ENCODE assay signal across 8 cellular contexts in genomic region chr5:31824886-31825774, GRCh38.
DNase-seq lines count a peak whose midpoint lies in the region; ATAC-seq, FAIRE-seq and TF ChIP-seq lines count a peak whose summit lies in the region.

No MANE protein-coding gene starts in this region.

- peak; percentile 25 for DNase-seq in AG09309 (ENCODE audit: low read depth)
- peak; percentile 67 for DNase-seq in NB4 (ENCODE audit: low read depth)
- DNase-seq in SKM-1 treated with dmso at 0.1 percent for 144 hours (lab: John Stamatoyannopoulos, UW; ENCODE audit: unreplicated experiment): peak; percentile 32
- peak; percentile 30 for DNase-seq in brain pericyte (ENCODE audit: low read depth, low spot score)
- peak; percentile 22 to 30 for DNase-seq in stimulated activated CD4-positive, alpha-beta T cell treated with anti-CD3 and anti-CD28 coated beads, Interleukin-2, amount 100 ng/mL, for 24 hours

- FAIRE-seq in islet of Langerhans (lab: Jason Lieb, UNC): peak; percentile 97

- ATAC-seq in GM18867 (IDR thresholded peaks at IDR 0.05; ENCODE audit: unreplicated experiment) (peak; percentile 62), GM21723 (IDR thresholded peaks at IDR 0.05; ENCODE audit: unreplicated experiment) (no peak)

- no peak for TF ChIP-seq POLR2A in NB4 (IDR thresholded peaks at IDR 0.05; ENCODE audit: extremely low read depth, insufficient read length)

- peak; percentile 67 for TF ChIP-seq CTCF in AG09309 (IDR thresholded peaks at IDR 0.05; ENCODE audit: control insufficient read depth, insufficient read depth, low read depth, low read length, missing control alignments)
- TF ChIP-seq CTCF in NB4 (IDR thresholded peaks at IDR 0.05; ENCODE audit: low read depth, low read length): peak; percentile 61

- H3K4me3 ChIP-seq in AG09309 (ENCODE audit: control insufficient read depth, low read depth, low read length) (no peak overlapping the region), NB4 (ENCODE audit: low read depth, low read length) (no peak overlapping the region)
